8 cellular contexts compared by ENCODE assay signal in genomic region chr15:75843618-75844610, GRCh38. TPM values are rescaled to one million over a fixed set of nuclear protein-coding genes. Genes with fewer than 3 reads are reported as not detected.
A peak's percentile ranks its signal among the peaks of the same experiment; 100 is the strongest.
DNase-seq lines count a peak whose midpoint lies in the region; ATAC-seq and TF ChIP-seq lines count a peak whose summit lies in the region.

No MANE protein-coding gene starts in this region.

- peak; percentile 42 for ATAC-seq in GM19351 (IDR thresholded peaks at IDR 0.05; ENCODE audit: unreplicated experiment)
- ATAC-seq in HG03571 (IDR thresholded peaks at IDR 0.05; ENCODE audit: unreplicated experiment) = peak; percentile 37

- no peak for TF ChIP-seq RAD21 in neural cell (conservative IDR thresholded peaks at IDR 0.05)

- no peaks in the 10 kb centered on the region for H3K9me2 ChIP-seq in neural cell (ENCODE audit: insufficient read depth, low read length)

- H2AFZ ChIP-seq in neural cell (ENCODE audit: low read depth, low read length) = peak overlapping the region; percentile 92

- peaks cover 10% of the 10 kb centered on the region for H4K20me1 ChIP-seq in neural cell (ENCODE audit: insufficient read depth)

- DNase-seq in BE2C = peak; percentile 54
- peak; percentile 77 for DNase-seq in RWPE1 (ENCODE audit: low spot score)
- peak; percentile 18 for DNase-seq in activated gamma-delta T cell treated with anti-CD3 and anti-CD28 coated beads, Interleukin-2, amount 50 U/mL, for 16 hours (ENCODE audit: low read depth)
- peak; percentile 57 to 81 for DNase-seq in foreskin fibroblast
- peak; percentile 29 for DNase-seq in superior temporal gyrus (ENCODE audit: extremely low spot score)

- H3K27me3 ChIP-seq in BE2C (no peaks in the 10 kb centered on the region; the same call in 1 of the 2 replicates), neural cell (ENCODE audit: insufficient read depth, low read depth, low read length) (no peaks in the 10 kb centered on the region)

- no peak for TF ChIP-seq CTCF in BE2C (IDR thresholded peaks at IDR 0.05; ENCODE audit: low read depth, low read length)
- no peak for TF ChIP-seq CTCF in RWPE1 (conservative IDR thresholded peaks at IDR 0.05; ENCODE audit: low read depth)
- no peak for TF ChIP-seq CTCF in foreskin fibroblast (IDR thresholded peaks at IDR 0.05; ENCODE audit: low read depth, low read length)
- TF ChIP-seq CTCF in neural cell (IDR thresholded peaks at IDR 0.05; ENCODE audit: poor library complexity, severe bottlenecking) = no peak

- peaks cover 8% of the 10 kb centered on the region for H3K4me1 ChIP-seq in BE2C

- H3K4me3 ChIP-seq in BE2C (ENCODE audit: low read depth, low read length) = peak overlapping the region; percentile 92
- peak overlapping the region; percentile 74 to 86 for H3K4me3 ChIP-seq in foreskin fibroblast (ENCODE audit: low read depth in 1 of 2, low read length in 2 of 2)
- H3K4me3 ChIP-seq in neural cell (ENCODE audit: low read length) = peak overlapping the region; percentile 93

- CTCF ChIA-PET in RWPE1 (lab: Yijun Ruan, JAX) = interaction anchor here (0.6 kb wide), 1 partner anchor 99 kb away, joined by 3 read pairs; no protein-coding TSS in a partner anchor

- H3K9me3 ChIP-seq in BE2C = no peaks in the 10 kb centered on the region
- H3K9me3 ChIP-seq in neural cell (ENCODE audit: low read length) = no peaks in the 10 kb centered on the region

- H3K27ac ChIP-seq in RWPE1 (peak overlapping the region; percentile 89), neural cell (ENCODE audit: low read length) (peak overlapping the region; percentile 64)

- H3K4me2 ChIP-seq in neural cell (ENCODE audit: low read length) = peak overlapping the region; percentile 57

- TF ChIP-seq EP300 in neural cell (conservative IDR thresholded peaks at IDR 0.05; ENCODE audit: poor library complexity, severe bottlenecking) = no peak

- H3K36me3 ChIP-seq in BE2C = no peaks in the 10 kb centered on the region
- H3K36me3 ChIP-seq in neural cell (ENCODE audit: insufficient read depth, low read length) = no peaks in the 10 kb centered on the region

- POLR2A ChIA-PET in RWPE1 (lab: Yijun Ruan, JAX; ENCODE audit: low non-redundant PET) = interaction anchor here (0.7 kb wide), 1 partner anchor 30 kb away, joined by 3 read pairs; no protein-coding TSS in a partner anchor

- peak overlapping the region; percentile 88 for H3K9ac ChIP-seq in neural cell (ENCODE audit: low read length)

- H3F3A ChIP-seq in neural cell (ENCODE audit: insufficient read depth, low read length, poor library complexity, severe bottlenecking) = peaks cover 12% of the 10 kb centered on the region

- H3K79me2 ChIP-seq in neural cell (replicated peaks; ENCODE audit: insufficient read depth, low read length) = peaks cover 43% of the 10 kb centered on the region

TF ChIP-seq in neural cell, 6 proteins besides CTCF, POLR2A, EP300 and RAD21:
- TF ChIP-seq TAF1 (IDR thresholded peaks at IDR 0.05; ENCODE audit: low read depth) (no peak), SMC3 (conservative IDR thresholded peaks at IDR 0.05; ENCODE audit: poor library complexity) (no peak), POLR2AphosphoS5 (IDR thresholded peaks at IDR 0.05) (peak; percentile 38), MXI1 (conservative IDR thresholded peaks at IDR 0.05; ENCODE audit: poor library complexity, severe bottlenecking) (peak; percentile 47), REST (IDR thresholded peaks at IDR 0.05; ENCODE audit: borderline replicate concordance) (peak; percentile 25), EZH2 (IDR thresholded peaks at IDR 0.05; ENCODE audit: borderline replicate concordance, insufficient read depth, low read length, poor library complexity, severe bottlenecking) (no peak)

RNA-seq across cellular contexts. Expression of gene UBE2Q2, which starts 0.7 kb away (rescaled TPM):
- 9.4 TPM for polyA plus RNA-seq in BE2C (2012; ENCODE audit: insufficient read depth, insufficient read length, low read depth)
- 69.0 and 83.8 TPM in 2 replicates for polyA plus RNA-seq in neural cell
- 70.2 and 72.8 TPM in 2 replicates for polyA minus RNA-seq in neural cell

RNA-seq across cellular contexts. Expression of gene FBXO22, which starts 59.8 kb away (rescaled TPM):
- polyA plus RNA-seq in BE2C (2012; ENCODE audit: insufficient read depth, insufficient read length, low read depth) = 66.1 TPM
- polyA plus RNA-seq in neural cell = 44.2 and 52.3 TPM in 2 replicates
- polyA minus RNA-seq in neural cell = 45.3 and 52.7 TPM in 2 replicates

Comparison
In these comparisons a context has a peak if more than half of its experiments do, and no peak if none do; other contexts are left out.
1. Peak in every context shown above with its lines: DNase-seq, ATAC-seq, H3K4me3 ChIP-seq and H3K27ac ChIP-seq.
2. DNase-seq: peak in every context shown above with its lines; median percentile 77 in RWPE1; 69 in foreskin fibroblast; 54 in BE2C; 29 in superior temporal gyrus; 18 in activated gamma-delta T cell treated with anti-CD3 and anti-CD28 coated beads, Interleukin-2, amount 50 U/mL, for 16 hours.